Comparison of ENCODE assay signal across 1 cellular context in genomic region chr10:100908378-100908777, GRCh38.
TF ChIP-seq lines count a peak whose summit lies in the region.

No MANE protein-coding gene starts in this region.

TF ChIP-seq in IMR-90, 13 proteins besides CTCF, POLR2A, EP300 and RAD21 (continued from another document):
- no peak for TF ChIP-seq ELK1 (IDR thresholded peaks at IDR 0.05; ENCODE audit: borderline replicate concordance, low read depth, low read length)
- TF ChIP-seq MXI1 (IDR thresholded peaks at IDR 0.05; ENCODE audit: borderline replicate concordance, low read depth, low read length): no peak
- no peak for TF ChIP-seq RCOR1 (IDR thresholded peaks at IDR 0.05; ENCODE audit: insufficient replicate concordance, low read length)
- no peak for TF ChIP-seq BHLHE40 (IDR thresholded peaks at IDR 0.05; ENCODE audit: low read depth, low read length)
- TF ChIP-seq CHD1 (IDR thresholded peaks at IDR 0.05; ENCODE audit: low read depth, low read length): no peak
- no peak for TF ChIP-seq MAFK (IDR thresholded peaks at IDR 0.05; ENCODE audit: low read depth, low read length)
- TF ChIP-seq FOS (IDR thresholded peaks at IDR 0.05; ENCODE audit: low read depth, low read length): no peak
- TF ChIP-seq NFE2L2 (IDR thresholded peaks at IDR 0.05; ENCODE audit: low read depth, low read length): no peak
TF ChIP-seq in IMR-90: peak in this region for 0.
